9 cellular contexts compared by ENCODE assay signal in the genomic region with DNA sequence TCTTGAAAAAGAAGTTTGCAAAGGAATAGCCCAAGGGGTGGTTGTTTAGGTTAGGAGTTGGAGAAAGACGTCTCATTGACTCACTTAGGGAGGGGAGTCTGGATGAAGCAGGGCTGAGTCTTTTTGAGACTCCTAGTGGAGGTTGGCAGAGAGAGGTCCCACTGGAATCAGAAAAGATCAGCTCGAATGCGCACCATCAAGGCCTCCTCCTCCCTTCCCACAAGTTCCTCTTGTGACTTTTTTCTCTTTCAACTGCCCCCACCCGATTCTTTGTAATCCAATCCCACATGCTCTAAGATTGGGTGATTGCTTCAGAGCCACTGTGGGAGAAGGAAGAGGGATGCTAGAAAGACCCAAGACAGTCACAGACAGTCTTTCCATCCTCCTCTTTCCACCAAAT. TPM values are rescaled to one million over a fixed set of nuclear protein-coding genes. Genes with fewer than 3 reads are reported as not detected.
DNase-seq lines count a peak whose midpoint lies in the region; ATAC-seq and TF ChIP-seq lines count a peak whose summit lies in the region.
"Had no signal": no experiment of that assay in that cellular context is flagged by ENCODE, and none has a peak within 500 bp of the region (broad histone marks: within the 10 kb centered on the region; RNA-seq: fewer than 3 reads in every experiment).

No MANE protein-coding gene starts in this region.

- intact Hi-C loops in esophagus squamous epithelium (cut with DNase I): no loop called here

- peaks cover 16% of the 10 kb centered on the region for H3K36me3 Mint-ChIP-seq in neural crest cell (ENCODE audit: low read depth)

- DNase-seq in GM23248 (peak; percentile 93), SK-N-DZ (ENCODE audit: low spot score) (peak; percentile 20), esophagus squamous epithelium (lab: John Stamatoyannopoulos, UW) (no peak), neural crest cell (ENCODE audit: low read depth, low spot score) (no peak), HPDE6-E6E7 (ENCODE audit: extremely low spot score) (no peak)
- no peak for DNase-seq in activated CD8-positive, alpha-beta memory T cell treated with anti-CD3 and anti-CD28 coated beads, Interleukin-2, amount 50 U/mL, for 48 hours

- H2AFZ ChIP-seq in GM23248: peak overlapping the region; percentile 76

- no peak for TF ChIP-seq CTCF in esophagus squamous epithelium (IDR thresholded peaks at IDR 0.05)
- TF ChIP-seq CTCF in neural crest cell (conservative IDR thresholded peaks at IDR 0.05): no peak

- peaks cover 28% of the 10 kb centered on the region for H3F3A ChIP-seq in GM23248 (ENCODE audit: insufficient read depth)

- peak overlapping the region; percentile 87 for H3K4me3 ChIP-seq in GM23248
- H3K4me3 ChIP-seq in esophagus squamous epithelium: peak overlapping the region in 3 of 4 donors; percentile 60 to 85 (median 71)

- no peak for TF ChIP-seq POLR2A in esophagus squamous epithelium (IDR thresholded peaks at IDR 0.05)

- peak overlapping the region; percentile 96 for H3K9ac ChIP-seq in GM23248

- in situ Hi-C loops in GM23248 (cut with MboI): no loop called here

- no peak for ATAC-seq in HG03457 (IDR thresholded peaks at IDR 0.05; ENCODE audit: unreplicated experiment)
- ATAC-seq in HG03097 (IDR thresholded peaks at IDR 0.05; ENCODE audit: low FRiP score, unreplicated experiment): no peak

- H3K9me3 Mint-ChIP-seq in neural crest cell: no peaks in the 10 kb centered on the region
- H3K9me3 Mint-ChIP-seq: T-helper 1 cell treated with Interleukin-12 subunit alpha and Interleukin-12 subunit beta and Interleukin-4 antibody, amounts not matched to agents 30 μg/mL and 1 μg/mL, for 36 hours had no signal

- WGBS in GM23248 (ENCODE audit: low coverage in 1 of 2, low lambda C conversion rate in 2 of 2, missing lambda C conversion rate in 2 of 2), 2 experiments: 0 to 1% methylated on average over 4 of the region's 4 CpGs
- WGBS in esophagus squamous epithelium, 2 donors: 42 to 45% methylated on average over 4 of the region's 4 CpGs

- H3K36me3 ChIP-seq in GM23248 (ENCODE audit: low read depth) (peaks cover 14% of the 10 kb centered on the region; the same call in 1 of the 2 replicates), esophagus squamous epithelium (peaks cover 0 to 36% (median 7%) of the 10 kb centered on the region in 3 donors)

- H3K4me2 ChIP-seq in GM23248 (ENCODE audit: unreplicated experiment): peak overlapping the region; percentile 99

- no peaks in the 10 kb centered on the region for H4K20me1 ChIP-seq in GM23248 (ENCODE audit: insufficient read depth)

- H3K4me1 Mint-ChIP-seq in neural crest cell: peaks cover 53% of the 10 kb centered on the region

- H3K27ac ChIP-seq in GM23248: peak overlapping the region; percentile 100
- H3K27ac ChIP-seq in esophagus squamous epithelium: peak overlapping the region; percentile 45 to 91 (median 86)

- peaks cover 2% of the 10 kb centered on the region for H3K27me3 Mint-ChIP-seq in neural crest cell (ENCODE audit: low read depth)

- H3K9me3 ChIP-seq in GM23248 (ENCODE audit: low read depth): no peaks in the 10 kb centered on the region
- H3K9me3 ChIP-seq in esophagus squamous epithelium: no peaks in the 10 kb centered on the region

- H3K4me1 ChIP-seq in GM23248 (ENCODE audit: insufficient read depth) (peaks cover 26% of the 10 kb centered on the region), esophagus squamous epithelium (peaks cover 23 to 49% (median 29%) of the 10 kb centered on the region in 3 donors)

- peak overlapping the region; percentile 96 for H3K4me3 Mint-ChIP-seq in neural crest cell

- peak overlapping the region; percentile 46 for H3K27ac Mint-ChIP-seq in neural crest cell (ENCODE audit: unreplicated experiment)

- H3K9me2 ChIP-seq in GM23248 (ENCODE audit: insufficient read depth): no peaks in the 10 kb centered on the region

- no peaks in the 10 kb centered on the region for H3K27me3 ChIP-seq in GM23248 (replicated peaks; ENCODE audit: insufficient read depth)
- peaks cover 0 to 33% (median 0%) of the 10 kb centered on the region in 4 donors for H3K27me3 ChIP-seq in esophagus squamous epithelium

- peaks cover 41% of the 10 kb centered on the region for H3K79me2 ChIP-seq in GM23248 (ENCODE audit: insufficient read depth)

RNA-seq across cellular contexts. Expression of gene ARHGEF40, which starts 2.0 kb away (rescaled TPM):
- total RNA-seq in GM23248 (2014; rRNA removed; shearing (Covaris generic)): 56.6 and 68.3 TPM in 2 replicates
- polyA plus RNA-seq in GM23248 (2016; fragmentation: Nextera tagmentation; extraction: Ambion mirVana): 22.4 and 23.9 TPM in 2 replicates
- polyA plus RNA-seq in SK-N-DZ (2014; cell fraction: cytosol; rRNA removed): 21.0 and 21.5 TPM in 2 replicates
- 58.7 and 59.2 TPM in 2 replicates for polyA plus RNA-seq in SK-N-DZ (2014; cell fraction: nucleus; rRNA removed)
- total RNA-seq in esophagus squamous epithelium: 10 to 100 TPM in 1 of 4 donors, 1 to 10 TPM in 3; 1.3 to 10.3 (median 3.6) TPM
- 72.7 and 73.8 TPM in 2 replicates for total RNA-seq in neural crest cell

RNA-seq across cellular contexts. Expression of gene RNASE8, which starts 14.5 kb away (rescaled TPM):
- not detected in 2 replicates for total RNA-seq in GM23248 (2014; rRNA removed; shearing (Covaris generic))
- polyA plus RNA-seq in GM23248 (2016; fragmentation: Nextera tagmentation; extraction: Ambion mirVana): not detected in 2 replicates
- not detected in 2 replicates for polyA plus RNA-seq in SK-N-DZ (2014; cell fraction: cytosol; rRNA removed)
- polyA plus RNA-seq in SK-N-DZ (2014; cell fraction: nucleus; rRNA removed): not detected in 2 replicates
- not detected for total RNA-seq in esophagus squamous epithelium
- total RNA-seq in neural crest cell: not detected in 2 replicates

RNA-seq across cellular contexts. Expression of gene ZNF219, which starts 26.4 kb away (rescaled TPM):
- 15.9 and 24.0 TPM in 2 replicates for total RNA-seq in GM23248 (2014; rRNA removed; shearing (Covaris generic))
- polyA plus RNA-seq in GM23248 (2016; fragmentation: Nextera tagmentation; extraction: Ambion mirVana): 1.6 and 1.8 TPM in 2 replicates
- 39.1 and 51.2 TPM in 2 replicates for polyA plus RNA-seq in SK-N-DZ (2014; cell fraction: cytosol; rRNA removed)
- polyA plus RNA-seq in SK-N-DZ (2014; cell fraction: nucleus; rRNA removed): 50.4 and 56.3 TPM in 2 replicates
- 10 to 100 TPM; 47.1 to 68.3 (median 61.3) TPM for total RNA-seq in esophagus squamous epithelium
- total RNA-seq in neural crest cell: 141 and 143 TPM in 2 replicates

RNA-seq across cellular contexts. Expression of gene TMEM253, which starts 28.8 kb away (rescaled TPM):
- 0.97 TPM in 1 of 2 replicates, not detected in the other for total RNA-seq in GM23248 (2014; rRNA removed; shearing (Covaris generic))
- 0.18 TPM in 1 of 2 replicates, not detected in the other for polyA plus RNA-seq in GM23248 (2016; fragmentation: Nextera tagmentation; extraction: Ambion mirVana)
- 0.22 TPM in 1 of 2 replicates, not detected in the other for polyA plus RNA-seq in SK-N-DZ (2014; cell fraction: cytosol; rRNA removed)
- 0.22 and 0.24 TPM in 2 replicates for polyA plus RNA-seq in SK-N-DZ (2014; cell fraction: nucleus; rRNA removed)
- 1 to 10 TPM in 1 of 4 donors, under 1 TPM in 1, not detected in 2; 0.95 to 1.5 TPM for total RNA-seq in esophagus squamous epithelium
- total RNA-seq in neural crest cell: 1.6 TPM in 2 replicates

RNA-seq across cellular contexts. Expression of gene RNASE7, which starts 29.9 kb away (rescaled TPM):
- total RNA-seq in GM23248 (2014; rRNA removed; shearing (Covaris generic)): not detected in 2 replicates
- not detected in 2 replicates for polyA plus RNA-seq in GM23248 (2016; fragmentation: Nextera tagmentation; extraction: Ambion mirVana)
- not detected in 2 replicates for polyA plus RNA-seq in SK-N-DZ (2014; cell fraction: cytosol; rRNA removed)
- not detected in 2 replicates for polyA plus RNA-seq in SK-N-DZ (2014; cell fraction: nucleus; rRNA removed)
- total RNA-seq in esophagus squamous epithelium (10 to 100 TPM in 1 of 4 donors, 1 to 10 TPM in 1, under 1 TPM in 1, not detected in 1; 0.97 to 13.3 (median 1.1) TPM), neural crest cell (not detected in 2 replicates)

Comparison
In these comparisons a context has a peak if more than half of its experiments do, and no peak if none do; other contexts are left out.
1. DNase-seq: peak in GM23248 (single experiment) and SK-N-DZ (single experiment); none in esophagus squamous epithelium (single experiment), neural crest cell (single experiment), HPDE6-E6E7 (single experiment) and activated CD8-positive, alpha-beta memory T cell treated with anti-CD3 and anti-CD28 coated beads, Interleukin-2, amount 50 U/mL, for 48 hours (single experiment).